ENCODE assay signal across 8 cellular contexts in genomic region chr4:183407128-183407585, GRCh38. TPM values are rescaled to one million over a fixed set of nuclear protein-coding genes. Genes with fewer than 3 reads are reported as not detected.
DNase-seq lines count a peak whose midpoint lies in the region; ATAC-seq and TF ChIP-seq lines count a peak whose summit lies in the region.

No MANE protein-coding gene starts in this region.

- no peak for TF ChIP-seq POLR2A in lower leg skin (IDR thresholded peaks at IDR 0.05)

- H3K9me3 ChIP-seq in BLaER1: no peaks in the 10 kb centered on the region

- peak overlapping the region; percentile 79 for H3K9ac ChIP-seq in BLaER1

- no peaks in the 10 kb centered on the region for H4K20me1 ChIP-seq in BLaER1

- no peak for TF ChIP-seq CTCF in lower leg skin (IDR thresholded peaks at IDR 0.05)

- H3K4me3 ChIP-seq in BLaER1 (peak overlapping the region; percentile 54), lower leg skin (ENCODE audit: low read depth, poor library complexity, severe bottlenecking) (no peak overlapping the region)

- no peaks in the 10 kb centered on the region for H3K36me3 ChIP-seq in BLaER1

- peak overlapping the region; percentile 87 for H3K27ac ChIP-seq in BLaER1

- intact Hi-C loops in lower leg skin (cut with DNase I; ENCODE audit: low total_unique reads): no loop called here

- peak overlapping the region; percentile 86 for H3K4me2 ChIP-seq in BLaER1

- peak; percentile 97 for ATAC-seq in HG03442 (IDR thresholded peaks at IDR 0.05; ENCODE audit: unreplicated experiment)

- 0 to 1% methylated on average over 32 of the region's 32 CpGs for WGBS in lower leg skin, 2 donors

- H3K27me3 ChIP-seq in BLaER1: no peaks in the 10 kb centered on the region

- peaks cover 47% of the 10 kb centered on the region for H3K4me1 ChIP-seq in BLaER1

- DNase-seq in GM19240 (ENCODE audit: insufficient read length, low spot score): peak; percentile 60
- peak; percentile 48 for DNase-seq in NCI-H526 treated with DMSO at 0.1 percent for 48 hours (lab: John Stamatoyannopoulos, UW)
- DNase-seq in activated CD4-positive, alpha-beta T cell treated with anti-CD3 and anti-CD28 coated beads, Interleukin-2, amount 50 U/mL, for 24 hours (ENCODE audit: low read depth in 1 of 2, low spot score in 1 of 2): peak; percentile 87 to 88
- peak; percentile 24 to 79 for DNase-seq in dermis microvascular lymphatic vessel endothelial cell (ENCODE audit: low read depth in 2 of 2)
- peak; percentile 64 to 96 for DNase-seq in lower leg skin (ENCODE audit: low spot score in 2 of 2)
- peak; percentile 50 to 95 (median 80) for DNase-seq in stimulated activated CD4-positive, alpha-beta T cell treated with anti-CD3 and anti-CD28 coated beads, TNF-alpha, amount 100 ng/mL, for 1 hour (ENCODE audit: low read depth in 3 of 3, low spot score in 1 of 3)

RNA-seq across cellular contexts. Expression of gene CDKN2AIP, which starts 37.3 kb away (rescaled TPM):
- total RNA-seq in dermis microvascular lymphatic vessel endothelial cell (13.1 and 14.7 TPM in 2 replicates), lower leg skin (10 to 100 TPM; 20.9 to 30.8 (median 26.1) TPM)
